Comparison of ENCODE assay signal across 31 cellular contexts in the genomic region with DNA sequence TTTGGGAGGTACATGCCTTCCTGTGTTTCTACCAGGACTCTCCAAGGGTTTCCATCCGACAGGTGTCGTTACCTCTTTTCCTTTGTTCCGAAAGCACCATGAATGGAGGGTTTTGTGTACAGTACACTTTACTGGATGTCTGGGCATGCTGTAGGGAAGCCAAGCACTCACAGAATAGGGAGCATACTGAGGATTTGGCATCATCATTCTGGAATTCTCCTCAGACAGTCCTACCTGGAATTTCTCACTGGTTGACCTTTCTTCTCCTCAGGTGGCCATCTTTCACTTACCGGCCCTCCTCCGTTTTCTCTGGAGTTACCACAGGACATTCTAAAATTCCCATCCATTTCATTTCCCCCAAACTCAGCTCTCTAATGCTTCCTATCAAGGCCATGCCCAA. TPM values are rescaled to one million over a fixed set of nuclear protein-coding genes. Genes with fewer than 3 reads are reported as not detected.
"Had no signal": no experiment of that assay in that cellular context is flagged by ENCODE, and none has a peak within 500 bp of the region (broad histone marks: within the 10 kb centered on the region; RNA-seq: fewer than 3 reads in every experiment).

No MANE protein-coding gene starts in this region.

- H3K4me3 Mint-ChIP-seq: activated CD8-positive, alpha-beta T cell treated with anti-CD3 and anti-CD28 coated beads for 36 hours; activated naive CD4-positive, alpha-beta T cell treated with anti-CD3 and anti-CD28 coated beads, Interleukin-2, amount 50 U/mL, for 24 hours; activated naive CD8-positive, alpha-beta T cell treated with anti-CD3 and anti-CD28 coated beads, Interleukin-2, amount 50 U/mL, for 24 hours; activated T-cell treated with anti-CD3 and anti-CD28 coated beads, Interleukin-2, amount 50 U/mL, for 4 hours; central memory CD8-positive, alpha-beta T cell; mesothelial cell of epicardium; naive B cell; stimulated activated naive CD8-positive, alpha-beta T cell treated with anti-CD3 and anti-CD28 coated beads, Interleukin-15, Interleukin-2, amounts not matched to agents 100 ng/mL and 50 ng/mL, for 24 hours; T-helper 17 cell; type B pancreatic cell had no signal

- H3K4me3 ChIP-seq: esophagus squamous epithelium, ovary, right lobe of liver, thoracic aorta, vagina had no signal

- DNase-seq: activated CD4-positive, alpha-beta T cell treated with anti-CD3 and anti-CD28 coated beads, Interleukin-2, amount 50 U/mL, for 1 hour; activated CD4-positive, CD25-positive, alpha-beta regulatory T cell treated with anti-CD3 and anti-CD28 coated beads, Interleukin-2, amount 50 U/mL, for 72 hours; activated CD8-positive, alpha-beta T cell treated with anti-CD3 and anti-CD28 coated beads for 36 hours; activated naive CD8-positive, alpha-beta T cell treated with anti-CD3 and anti-CD28 coated beads, Interleukin-2, amount 50 U/mL, for 24 hours; activated T-cell treated with anti-CD3 and anti-CD28 coated beads, Interleukin-2, amount 50 U/mL, for 4 hours; amygdala; dermis blood vessel endothelial cell; effector CD4-positive, alpha-beta T cell; esophagus squamous epithelium; foreskin melanocyte; kidney; left colon; mammary epithelial cell; naive B cell; ovary; stimulated activated CD4-positive, alpha-beta T cell treated with anti-CD3 and anti-CD28 coated beads, Interleukin-4, amount 100 ng/mL, for 1 hour; T-helper 17 cell had no signal

- H3K27ac Mint-ChIP-seq: activated CD8-positive, alpha-beta T cell treated with anti-CD3 and anti-CD28 coated beads for 36 hours; activated naive CD4-positive, alpha-beta T cell treated with anti-CD3 and anti-CD28 coated beads, Interleukin-2, amount 50 U/mL, for 24 hours; activated naive CD8-positive, alpha-beta T cell treated with anti-CD3 and anti-CD28 coated beads, Interleukin-2, amount 50 U/mL, for 24 hours; activated T-helper 2 cell treated with anti-CD3 and anti-CD28 coated beads, Interferon-gamma antibody, Interleukin-2, Interleukin-4, amounts not matched to agents 10 μg/mL and 5 μg/mL and 100 μg/mL, durations not matched to agents 14 hours and 24 hours and 36 hours; mesothelial cell of epicardium; progenitor cell of endocrine pancreas; stimulated activated naive CD8-positive, alpha-beta T cell treated with anti-CD3 and anti-CD28 coated beads, Interleukin-15, Interleukin-2, amounts not matched to agents 100 ng/mL and 50 ng/mL, for 24 hours; T-helper 17 cell; type B pancreatic cell had no signal

- H3K36me3 Mint-ChIP-seq: mesothelial cell of epicardium, type B pancreatic cell had no signal

- H3K27ac ChIP-seq: epithelial cell of prostate, esophagus squamous epithelium, ovary, right lobe of liver, thoracic aorta, vagina had no signal

- H3K9me3 Mint-ChIP-seq: activated naive CD4-positive, alpha-beta T cell treated with anti-CD3 and anti-CD28 coated beads, Interleukin-2, amount 50 U/mL, for 24 hours; central memory CD8-positive, alpha-beta T cell had no signal

- H3K27me3 Mint-ChIP-seq: activated CD8-positive, alpha-beta T cell treated with anti-CD3 and anti-CD28 coated beads for 36 hours; activated naive CD4-positive, alpha-beta T cell treated with anti-CD3 and anti-CD28 coated beads, Interleukin-2, amount 50 U/mL, for 24 hours; activated naive CD8-positive, alpha-beta T cell treated with anti-CD3 and anti-CD28 coated beads, Interleukin-2, amount 50 U/mL, for 24 hours; naive B cell; stimulated activated naive CD8-positive, alpha-beta T cell treated with anti-CD3 and anti-CD28 coated beads, Interleukin-15, Interleukin-2, amounts not matched to agents 100 ng/mL and 50 ng/mL, for 24 hours had no signal

- H3K4me1 Mint-ChIP-seq: central memory CD8-positive, alpha-beta T cell; naive B cell had no signal

RNA-seq across cellular contexts. Expression of gene MPL, which starts 5.9 kb away (rescaled TPM):
- total RNA-seq: activated CD8-positive, alpha-beta T cell treated with anti-CD3 and anti-CD28 coated beads for 36 hours; activated T-cell treated with anti-CD3 and anti-CD28 coated beads, Interleukin-2, amount 50 U/mL, for 4 hours; activated T-helper 2 cell treated with anti-CD3 and anti-CD28 coated beads, Interferon-gamma antibody, Interleukin-2, Interleukin-4, amounts not matched to agents 10 μg/mL and 5 μg/mL and 100 μg/mL, durations not matched to agents 14 hours and 24 hours and 36 hours; dermis blood vessel endothelial cell; esophagus squamous epithelium; glomerular endothelial cell; mesothelial cell of epicardium; renal cortical epithelial cell; skeletal muscle tissue; thoracic aorta; vagina had no signal

RNA-seq across cellular contexts. Expression of gene TIE1, which starts 30.9 kb away (rescaled TPM):
- total RNA-seq: mammary epithelial cell, T-helper 17 cell had no signal

RNA-seq across cellular contexts. Expression of gene C1orf210, which starts 46.3 kb away (rescaled TPM):
- total RNA-seq: activated CD8-positive, alpha-beta T cell treated with anti-CD3 and anti-CD28 coated beads for 36 hours; activated T-cell treated with anti-CD3 and anti-CD28 coated beads, Interleukin-2, amount 50 U/mL, for 4 hours; activated T-helper 2 cell treated with anti-CD3 and anti-CD28 coated beads, Interferon-gamma antibody, Interleukin-2, Interleukin-4, amounts not matched to agents 10 μg/mL and 5 μg/mL and 100 μg/mL, durations not matched to agents 14 hours and 24 hours and 36 hours; dermis blood vessel endothelial cell; glomerular endothelial cell; skeletal muscle tissue; T-helper 17 cell; thoracic aorta had no signal
